In genomic region chr2:131827481-131828163, GRCh38 we compare ENCODE assay signal across 20 cellular contexts.
DNase-seq lines count a peak whose midpoint lies in the region; ATAC-seq lines count a peak whose summit lies in the region.
"Had no signal": no experiment of that assay in that cellular context is flagged by ENCODE, and none has a peak within 500 bp of the region (broad histone marks: within the 10 kb centered on the region; RNA-seq: fewer than 3 reads in every experiment).

No MANE protein-coding gene starts in this region.

- H3K27me3 ChIP-seq in H7 (ENCODE audit: control insufficient read depth, insufficient read depth, low read length) (no peaks in the 10 kb centered on the region), neuronal stem cell (ENCODE audit: control insufficient read depth in 3 of 3, insufficient read depth in 3 of 3, low read depth in 1 of 3, low read length in 3 of 3) (no peaks in the 10 kb centered on the region)
- H3K27me3 ChIP-seq: BE2C; BLaER1 treated with 17β-estradiol and CSF1 and Interleukin-3, amounts not matched to agents 10 nM and 100 nM had no signal

- no peak overlapping the region for H2AFZ ChIP-seq in neuronal stem cell (ENCODE audit: low read length)

- no peak overlapping the region for H3K18ac ChIP-seq in neuronal stem cell (ENCODE audit: low read length)

- H3K9ac ChIP-seq in neuronal stem cell (ENCODE audit: low read depth, low read length, poor library complexity), result no peak overlapping the region
- H3K9ac ChIP-seq: BLaER1 treated with 17β-estradiol and CSF1 and Interleukin-3, amounts not matched to agents 10 nM and 100 nM had no signal

- H3K36me3 Mint-ChIP-seq in activated CD4-positive, alpha-beta T cell treated with anti-CD3 and anti-CD28 coated beads, Interleukin-2, amount 10 ng/mL, durations not matched to agents 24 days and 14 days (ENCODE audit: low read depth), result no peaks in the 10 kb centered on the region
- H3K36me3 Mint-ChIP-seq in activated CD4-positive, alpha-beta T cell treated with anti-CD3 and anti-CD28 coated beads for 36 hours (ENCODE audit: low read depth), result no peaks in the 10 kb centered on the region
- H3K36me3 Mint-ChIP-seq: CD4-positive, CD25-positive, alpha-beta regulatory T cell; CD8-positive, alpha-beta T cell had no signal

- no peak overlapping the region for H2BK120ac ChIP-seq in neuronal stem cell (ENCODE audit: low read depth, low read length)

- no peak overlapping the region for H2BK15ac ChIP-seq in neuronal stem cell (ENCODE audit: low read length)

- POLR2A ChIA-PET in activated CD4-positive, alpha-beta T cell treated with anti-CD3 and anti-CD28 coated beads for 36 hours (lab: Charles Lee), result no interaction called here

- no peak overlapping the region for H4K8ac ChIP-seq in neuronal stem cell (ENCODE audit: low read depth, low read length)

- H3K4me3 ChIP-seq in H7 (ENCODE audit: insufficient read depth, low read depth, low read length), result no peak overlapping the region
- H3K4me3 ChIP-seq in neuronal stem cell (ENCODE audit: low read length in 2 of 2), result no peak overlapping the region
- H3K4me3 ChIP-seq: GM12878 had no signal

- no peaks in the 10 kb centered on the region for H3K9me3 ChIP-seq in neuronal stem cell (replicated peaks in 1 of 2; ENCODE audit: control insufficient read depth in 2 of 2, insufficient read depth in 1 of 2, low read depth in 1 of 2, low read length in 2 of 2)
- H3K9me3 ChIP-seq: BE2C, Caco-2 had no signal

- intact Hi-C loops in activated CD4-positive, alpha-beta T cell treated with anti-CD3 and anti-CD28 coated beads, Interleukin-2, amount 10 ng/mL, durations not matched to agents 24 days and 14 days (cut with micrococcal nuclease), result no loop called here
- intact Hi-C loops in activated CD4-positive, alpha-beta T cell treated with anti-CD3 and anti-CD28 coated beads for 36 hours (cut with DNase I, micrococcal nuclease), result no loop called here

- H3K27ac Mint-ChIP-seq in activated CD4-positive, alpha-beta T cell treated with anti-CD3 and anti-CD28 coated beads, Interleukin-2, amount 10 ng/mL, durations not matched to agents 24 days and 14 days, result no peak overlapping the region
- H3K27ac Mint-ChIP-seq in activated CD4-positive, alpha-beta T cell treated with anti-CD3 and anti-CD28 coated beads for 36 hours, result no peak overlapping the region
- H3K27ac Mint-ChIP-seq: CD4-positive, CD25-positive, alpha-beta regulatory T cell; CD8-positive, alpha-beta T cell had no signal

- H3K36me3 ChIP-seq in H7 (replicated peaks; ENCODE audit: control insufficient read depth, insufficient read depth, low read length), result no peaks in the 10 kb centered on the region
- H3K36me3 ChIP-seq in neuronal stem cell (replicated peaks in 1 of 2; ENCODE audit: control insufficient read depth in 2 of 2, insufficient read depth in 2 of 2, low read length in 2 of 2), result no peaks in the 10 kb centered on the region
- H3K36me3 ChIP-seq: BE2C; BLaER1 treated with 17β-estradiol and CSF1 and Interleukin-3, amounts not matched to agents 10 nM and 100 nM had no signal

- no peaks in the 10 kb centered on the region for H3K9me3 Mint-ChIP-seq in activated CD4-positive, alpha-beta T cell treated with anti-CD3 and anti-CD28 coated beads, Interleukin-2, amount 10 ng/mL, durations not matched to agents 24 days and 14 days
- no peaks in the 10 kb centered on the region for H3K9me3 Mint-ChIP-seq in activated CD4-positive, alpha-beta T cell treated with anti-CD3 and anti-CD28 coated beads for 36 hours (ENCODE audit: low read depth)

- DNase-seq in activated CD4-positive, alpha-beta T cell treated with anti-CD3 and anti-CD28 coated beads, Interleukin-2, amount 10 ng/mL, durations not matched to agents 24 days and 14 days, result peak; percentile 21
- DNase-seq in activated CD4-positive, alpha-beta T cell treated with anti-CD3 and anti-CD28 coated beads for 36 hours, result no peak
- DNase-seq in H7, result peak; percentile 33
- DNase-seq in neuronal stem cell (ENCODE audit: low spot score), result no peak
- no peak for DNase-seq in NK-92 treated with Interleukin-12 subunit alpha and Interleukin-12 subunit beta, amount 100 ng/mL, for 24 hours (lab: John Stamatoyannopoulos, UW)
- no peak for DNase-seq in NCI-H69 (lab: John Stamatoyannopoulos, UW)
- DNase-seq in HUDEP-2 (lab: John Stamatoyannopoulos, UW; ENCODE audit: unreplicated experiment in 76 of 76), result no peak
- no peak for DNase-seq in C1 segment of cervical spinal cord (lab: John Stamatoyannopoulos, UW)
- DNase-seq: AML-193; BE2C; Caco-2; CD4-positive, CD25-positive, alpha-beta regulatory T cell; CD8-positive, alpha-beta T cell; DMS153; DND-41; GOT3; HCEC 1CT had no signal

- H3K4me3 Mint-ChIP-seq in activated CD4-positive, alpha-beta T cell treated with anti-CD3 and anti-CD28 coated beads, Interleukin-2, amount 10 ng/mL, durations not matched to agents 24 days and 14 days, result no peak overlapping the region
- no peak overlapping the region for H3K4me3 Mint-ChIP-seq in activated CD4-positive, alpha-beta T cell treated with anti-CD3 and anti-CD28 coated beads for 36 hours
- H3K4me3 Mint-ChIP-seq: CD4-positive, CD25-positive, alpha-beta regulatory T cell; CD8-positive, alpha-beta T cell had no signal

- no peak for ATAC-seq in activated CD4-positive, alpha-beta T cell treated with anti-CD3 and anti-CD28 coated beads for 36 hours
- ATAC-seq: CD8-positive, alpha-beta T cell; GM12878 had no signal

- CTCF ChIA-PET in activated CD4-positive, alpha-beta T cell treated with anti-CD3 and anti-CD28 coated beads for 36 hours (lab: Charles Lee), result no interaction called here

- no peak overlapping the region for H4K91ac ChIP-seq in neuronal stem cell (ENCODE audit: low read depth, low read length, poor library complexity)

- no peak overlapping the region for H3K23ac ChIP-seq in neuronal stem cell (ENCODE audit: low read depth, low read length, poor library complexity)

- no CpG with 5 or more reads among the region's 56 CpGs for WGBS in neuronal stem cell (ENCODE audit: extremely low coverage in 2 of 2, insufficient read length in 2 of 2, insufficient replicate concordance in 1 of 2), 2 donors

- H3K27ac ChIP-seq in neuronal stem cell (replicated peaks; ENCODE audit: low read length), result no peak overlapping the region
- H3K27ac ChIP-seq: 22Rv1; BLaER1 treated with 17β-estradiol and CSF1 and Interleukin-3, amounts not matched to agents 10 nM and 100 nM had no signal

- no peaks in the 10 kb centered on the region for H3K27me3 Mint-ChIP-seq in activated CD4-positive, alpha-beta T cell treated with anti-CD3 and anti-CD28 coated beads, Interleukin-2, amount 10 ng/mL, durations not matched to agents 24 days and 14 days
- no peaks in the 10 kb centered on the region for H3K27me3 Mint-ChIP-seq in activated CD4-positive, alpha-beta T cell treated with anti-CD3 and anti-CD28 coated beads for 36 hours
- H3K27me3 Mint-ChIP-seq: CD4-positive, CD25-positive, alpha-beta regulatory T cell had no signal

- H2AK5ac ChIP-seq in neuronal stem cell (ENCODE audit: low read depth, low read length), result no peak overlapping the region

- no peak overlapping the region for H2BK5ac ChIP-seq in neuronal stem cell (ENCODE audit: low read length)

- no peak overlapping the region for H3K4me2 ChIP-seq in neuronal stem cell (ENCODE audit: insufficient read depth, low read length, poor library complexity, severe bottlenecking)
- H3K4me2 ChIP-seq: BLaER1 treated with 17β-estradiol and CSF1 and Interleukin-3, amounts not matched to agents 10 nM and 100 nM had no signal

- H3K14ac ChIP-seq in neuronal stem cell (ENCODE audit: low read length), result peak overlapping the region; percentile 82

- no peak overlapping the region for H2BK12ac ChIP-seq in neuronal stem cell (ENCODE audit: low read length)

- no peaks in the 10 kb centered on the region for H3K79me1 ChIP-seq in neuronal stem cell (ENCODE audit: low read depth, low read length)

- H3K4ac ChIP-seq in neuronal stem cell (ENCODE audit: low read length), result no peak overlapping the region

- no peaks in the 10 kb centered on the region for H3K4me1 ChIP-seq in neuronal stem cell (ENCODE audit: control insufficient read depth in 2 of 2, insufficient read depth in 1 of 2, low read depth in 1 of 2, low read length in 2 of 2)
- H3K4me1 ChIP-seq: BE2C, Caco-2 had no signal

- no peaks in the 10 kb centered on the region for H3K4me1 Mint-ChIP-seq in activated CD4-positive, alpha-beta T cell treated with anti-CD3 and anti-CD28 coated beads, Interleukin-2, amount 10 ng/mL, durations not matched to agents 24 days and 14 days
- H3K4me1 Mint-ChIP-seq in activated CD4-positive, alpha-beta T cell treated with anti-CD3 and anti-CD28 coated beads for 36 hours, result no peaks in the 10 kb centered on the region
- H3K4me1 Mint-ChIP-seq: CD4-positive, CD25-positive, alpha-beta regulatory T cell had no signal

Comparison
In these comparisons a context has a peak if more than half of its experiments do, and no peak if none do; other contexts are left out.
1. DNase-seq: peak in activated CD4-positive, alpha-beta T cell treated with anti-CD3 and anti-CD28 coated beads, Interleukin-2, amount 10 ng/mL, durations not matched to agents 24 days and 14 days (single experiment) and H7 (single experiment); none in activated CD4-positive, alpha-beta T cell treated with anti-CD3 and anti-CD28 coated beads for 36 hours (single experiment), neuronal stem cell (single experiment), NK-92 treated with Interleukin-12 subunit alpha and Interleukin-12 subunit beta, amount 100 ng/mL, for 24 hours (single experiment), NCI-H69 (single experiment), HUDEP-2 (0 of 76) and C1 segment of cervical spinal cord (0 of 14).